ENCODE assay signal across 14 cellular contexts in genomic region chr9:12680757-12681156, GRCh38. TPM values are rescaled to one million over a fixed set of nuclear protein-coding genes. Genes with fewer than 3 reads are reported as not detected.
"Had no signal": no experiment of that assay in that cellular context is flagged by ENCODE, and none has a peak within 500 bp of the region (broad histone marks: within the 10 kb centered on the region; RNA-seq: fewer than 3 reads in every experiment).

No MANE protein-coding gene starts in this region.

- H3K27me3 ChIP-seq: sigmoid colon had no signal

- H3K4me1 ChIP-seq: sigmoid colon had no signal

- H3K4me3 ChIP-seq: coronary artery, sigmoid colon had no signal

- H3K4me1 Mint-ChIP-seq: activated CD4-positive, alpha-beta memory T cell treated with anti-CD3 and anti-CD28 coated beads, Interleukin-2, amount 10 ng/mL, durations not matched to agents 7 days and 5 days; activated CD4-positive, alpha-beta T cell treated with anti-CD3 and anti-CD28 coated beads for 36 hours; immature natural killer cell had no signal

- H3K4me3 Mint-ChIP-seq: activated CD4-positive, alpha-beta memory T cell treated with anti-CD3 and anti-CD28 coated beads, Interleukin-2, amount 10 ng/mL, durations not matched to agents 7 days and 5 days; activated CD4-positive, alpha-beta T cell treated with anti-CD3 and anti-CD28 coated beads for 36 hours; immature natural killer cell had no signal

- ATAC-seq: activated CD4-positive, alpha-beta T cell treated with anti-CD3 and anti-CD28 coated beads for 36 hours; left cardiac atrium had no signal

- H3K27ac ChIP-seq: coronary artery, epithelial cell of prostate, sigmoid colon, VCaP had no signal

- H3K27me3 Mint-ChIP-seq: activated CD4-positive, alpha-beta memory T cell treated with anti-CD3 and anti-CD28 coated beads, Interleukin-2, amount 10 ng/mL, durations not matched to agents 7 days and 5 days; activated CD4-positive, alpha-beta T cell treated with anti-CD3 and anti-CD28 coated beads for 36 hours had no signal

- H3K9me3 ChIP-seq: sigmoid colon had no signal

- H3K36me3 ChIP-seq: sigmoid colon had no signal

- H3K27ac Mint-ChIP-seq: activated CD4-positive, alpha-beta memory T cell treated with anti-CD3 and anti-CD28 coated beads, Interleukin-2, amount 10 ng/mL, durations not matched to agents 7 days and 5 days; activated CD4-positive, alpha-beta T cell treated with anti-CD3 and anti-CD28 coated beads for 36 hours; immature natural killer cell had no signal

- DNase-seq: activated CD4-positive, alpha-beta memory T cell treated with anti-CD3 and anti-CD28 coated beads, Interleukin-2, amount 10 ng/mL, durations not matched to agents 7 days and 5 days; activated CD4-positive, alpha-beta T cell treated with anti-CD3 and anti-CD28 coated beads for 36 hours; effector CD4-positive, alpha-beta T cell; immature natural killer cell; left cardiac atrium; sigmoid colon; stimulated activated CD4-positive, alpha-beta T cell treated with anti-CD3 and anti-CD28 coated beads, Interleukin-12 subunit alpha, Interleukin-12 subunit beta, amount 100 ng/mL, for 4 hours; stimulated activated naive CD4-positive, alpha-beta T cell treated with Interleukin-2 at 50 U/mL for 16 hours; T1000 had no signal

RNA-seq across cellular contexts. Expression of gene TYRP1, which starts 12.4 kb away (rescaled TPM):
- total RNA-seq: activated CD4-positive, alpha-beta memory T cell treated with anti-CD3 and anti-CD28 coated beads, Interleukin-2, amount 10 ng/mL, durations not matched to agents 7 days and 5 days; activated CD4-positive, alpha-beta T cell treated with anti-CD3 and anti-CD28 coated beads for 36 hours; ureter had no signal
- polyA plus RNA-seq: immature natural killer cell, neural cell had no signal
